Comparison of ENCODE assay signal across 8 cellular contexts in genomic region chr14:24332094-24332983, GRCh38. TPM values are rescaled to one million over a fixed set of nuclear protein-coding genes. Genes with fewer than 3 reads are reported as not detected.
DNase-seq lines count a peak whose midpoint lies in the region; ATAC-seq, FAIRE-seq and TF ChIP-seq lines count a peak whose summit lies in the region.

No MANE protein-coding gene starts in this region.

- peak; percentile 67 for ATAC-seq in GM21526 (IDR thresholded peaks at IDR 0.05; ENCODE audit: low FRiP score, unreplicated experiment)

- peaks cover 38% of the 10 kb centered on the region for H3K4me1 Mint-ChIP-seq in osteocyte (ENCODE audit: unreplicated experiment)

- H3K9me3 Mint-ChIP-seq in osteocyte (ENCODE audit: unreplicated experiment), result no peaks in the 10 kb centered on the region

- intact Hi-C loops in thyroid gland (cut with DNase I), result loop anchor here (2.0 to 5.0 kb wide), 2 partner anchors 35 to 98 kb away; partner anchors contain the start of gene NFATC4

- TF ChIP-seq CTCF in osteocyte (IDR thresholded peaks at IDR 0.05) (peak; percentile 66), thyroid gland (IDR thresholded peaks at IDR 0.05) (peak; percentile 53 to 87 (median 73))

- peaks cover 21 to 54% of the 10 kb centered on the region in 2 donors for H3K4me1 ChIP-seq in thyroid gland

- no peak for TF ChIP-seq POLR2A in thyroid gland (IDR thresholded peaks at IDR 0.05)

- no peaks in the 10 kb centered on the region for H3K36me3 ChIP-seq in thyroid gland

- peak overlapping the region; percentile 47 for H3K4me3 Mint-ChIP-seq in osteocyte (ENCODE audit: unreplicated experiment)

- WGBS in thyroid gland, 2 donors, result 22 to 24% methylated on average over 31 to 52 of the region's 62 CpGs

- H3K9me3 ChIP-seq in thyroid gland, result no peaks in the 10 kb centered on the region

- H3K27ac ChIP-seq in thyroid gland, result peak overlapping the region in 1 of 3 donors; percentile 44

- no peak for FAIRE-seq in RCC 7860 (lab: Jason Lieb, UNC)

- no peaks in the 10 kb centered on the region for H3K27me3 Mint-ChIP-seq in osteocyte (ENCODE audit: unreplicated experiment)

- peak overlapping the region; percentile 52 for H3K27ac Mint-ChIP-seq in osteocyte (ENCODE audit: unreplicated experiment)

- peak overlapping the region in 1 of 3 donors; percentile 19 for H3K4me3 ChIP-seq in thyroid gland (replicated peaks in 1 of 3)

- no peaks in the 10 kb centered on the region for H3K27me3 ChIP-seq in thyroid gland

- H3K36me3 Mint-ChIP-seq in osteocyte (ENCODE audit: unreplicated experiment), result no peaks in the 10 kb centered on the region

- peak; percentile 60 for DNase-seq in DMS53 treated with DMSO at 0.1 percent for 48 hours (lab: John Stamatoyannopoulos, UW; ENCODE audit: unreplicated experiment)
- peak; percentile 98 for DNase-seq in HuH-7 (ENCODE audit: low spot score)
- peak; percentile 7 for DNase-seq in RCC 7860 (ENCODE audit: low spot score)
- peak; percentile 82 for DNase-seq in activated effector memory CD4-positive, alpha-beta T cell treated with Interleukin-2 at 50 U/mL for 16 hours
- peak; percentile 44 for DNase-seq in foreskin melanocyte
- DNase-seq in osteocyte (ENCODE audit: extremely low spot score, unreplicated experiment), result no peak
- DNase-seq in thyroid gland, result peak; percentile 82 to 83

RNA-seq across cellular contexts. Expression of gene ADCY4, which starts 2.5 kb away (rescaled TPM):
- total RNA-seq in osteocyte, result 25.3 and 26.5 TPM in 2 replicates
- total RNA-seq in thyroid gland, result 10 to 100 TPM; 35.2 to 65.4 (median 48.8) TPM

RNA-seq across cellular contexts. Expression of gene RIPK3, which starts 7.5 kb away (rescaled TPM):
- total RNA-seq in osteocyte, result 0.78 and 1.3 TPM in 2 replicates
- 10 to 100 TPM; 12.4 to 21.3 (median 18.4) TPM for total RNA-seq in thyroid gland

RNA-seq across cellular contexts. Expression of gene LTB4R, which starts 21.0 kb away (rescaled TPM):
- total RNA-seq in osteocyte, result 10.0 and 11.3 TPM in 2 replicates
- 1 to 10 TPM; 4.2 to 7.4 (median 4.3) TPM for total RNA-seq in thyroid gland

RNA-seq across cellular contexts. Expression of gene LTB4R2, which starts 22.4 kb away (rescaled TPM):
- total RNA-seq in osteocyte (12.5 and 14.9 TPM in 2 replicates), thyroid gland (10 to 100 TPM in 2 of 4 donors, 1 to 10 TPM in 2; 6.8 to 18.5 (median 10.9) TPM)

RNA-seq across cellular contexts. Expression of gene CIDEB, which starts 24.6 kb away (rescaled TPM):
- not detected in 2 replicates for total RNA-seq in osteocyte
- total RNA-seq in thyroid gland, result 10 to 100 TPM in 1 of 4 donors, 1 to 10 TPM in 3; 4.6 to 13.0 (median 9.5) TPM
